Comparison of ENCODE assay signal across 8 cellular contexts in the genomic region with DNA sequence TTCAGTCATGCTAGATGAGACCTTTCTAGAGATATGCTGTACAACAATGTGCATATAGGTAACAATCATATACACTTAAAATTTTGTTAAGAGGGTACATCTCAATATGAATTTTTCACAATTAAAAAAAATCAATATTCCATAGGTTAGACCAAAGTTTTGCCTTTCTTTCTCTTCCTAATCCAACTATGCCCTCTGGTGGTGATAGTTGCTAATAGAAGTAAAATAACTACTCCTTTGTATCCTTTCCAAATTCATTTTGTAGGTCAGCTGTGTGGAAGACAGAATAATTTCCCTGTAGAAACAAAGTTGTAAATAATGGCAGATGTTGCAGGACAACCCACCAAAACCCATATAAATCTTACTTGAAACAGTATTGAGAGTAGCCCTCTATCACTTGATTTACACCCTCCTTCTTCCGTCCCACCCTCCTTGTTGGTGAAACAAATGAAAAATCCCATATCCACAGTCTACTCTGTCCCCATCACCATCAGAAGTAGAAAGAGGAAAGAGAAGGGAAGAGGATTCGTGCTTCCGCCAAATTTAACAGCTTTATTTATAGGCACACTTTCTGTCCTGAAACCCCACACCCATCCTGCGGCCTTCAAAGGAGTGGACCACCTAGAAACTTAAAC. TPM values are rescaled to one million over a fixed set of nuclear protein-coding genes. Genes with fewer than 3 reads are reported as not detected.
DNase-seq lines count a peak whose midpoint lies in the region; ATAC-seq, FAIRE-seq and TF ChIP-seq lines count a peak whose summit lies in the region.

No MANE protein-coding gene starts in this region.

- POLR2A ChIA-PET in K562 (lab: Yijun Ruan, JAX) = interaction anchor here (0.6 kb wide), 1 partner anchor 12 kb away, joined by 3 read pairs; no protein-coding TSS in a partner anchor

- no peaks in the 10 kb centered on the region for H3K9me2 ChIP-seq in GM23338 (ENCODE audit: insufficient read depth)

- peak; percentile 81 for FAIRE-seq in K562 (lab: Jason Lieb, UNC)

- H3K27me3 ChIP-seq in GM23338 (ENCODE audit: insufficient read depth) = no peaks in the 10 kb centered on the region
- peaks cover 2 to 7% of the 10 kb centered on the region in 2 experiments; a peak in 2 of 5 replicates for H3K27me3 ChIP-seq in K562 (ENCODE audit: control insufficient read depth in 2 of 2, insufficient read depth in 2 of 2, low read length in 2 of 2)

- WGBS in K562 (ENCODE audit: insufficient coverage, low coverage, missing lambda C conversion rate) = 41% methylated on average over 4 of the region's 4 CpGs

- DNase-seq in AG20443 (ENCODE audit: low spot score) (peak; percentile 35), GM23338 (ENCODE audit: low spot score) (peak; percentile 83), NCI-H226 (peak; percentile 46), K562 (ENCODE audit: extremely low read depth in 1 of 4, low spot score in 3 of 4) (peak; percentile 12 to 68 (median 28)), iris pigment epithelial cell (ENCODE audit: low read depth) (peak; percentile 58)

- H3K4me1 ChIP-seq in GM23338 (ENCODE audit: insufficient read depth) (no peaks in the 10 kb centered on the region), K562 (replicated peaks in 1 of 2; ENCODE audit: control insufficient read depth in 2 of 2, insufficient read depth in 2 of 2, low read length in 2 of 2) (no peaks in the 10 kb centered on the region; a peak in 1 of 5 replicates)

- TF ChIP-seq CTCF in GM23338 (conservative IDR thresholded peaks at IDR 0.05; ENCODE audit: low read depth in 2 of 2) (peak in 1 of 2 experiments; percentile 85), K562 (IDR thresholded peaks at IDR 0.05 in 2 of 3, conservative IDR thresholded peaks at IDR 0.05 in 1 of 3; ENCODE audit: insufficient read depth in 2 of 3, low read depth in 1 of 3, low read length in 3 of 3) (peak; percentile 37 to 87 (median 51); a peak in 3 of 6 replicates)

- H3K36me3 ChIP-seq in GM23338 (ENCODE audit: insufficient read depth) (no peaks in the 10 kb centered on the region), K562 (ENCODE audit: control insufficient read depth, insufficient read depth, low read length) (no peaks in the 10 kb centered on the region)

- intact Hi-C loops in K562 (cut with micrococcal nuclease) = loop anchor here (1.0 to 10.0 kb wide), 6 partner anchors 111 to 1154 kb away; no protein-coding TSS in a partner anchor

- CTCF ChIA-PET in K562 (lab: Yijun Ruan, JAX; ENCODE audit: low intra/inter-chr PET ratio) = interaction anchor here (0.9 to 3.0 kb wide), 5 partner anchors 111 to 454 kb away, joined by 3 to 16 read pairs (median 12); partner anchors contain the start of gene SRGAP1

- no peaks in the 10 kb centered on the region for H3K9me3 Mint-ChIP-seq in GM23338

- TF ChIP-seq POLR2A in K562 (conservative IDR thresholded peaks at IDR 0.05) = no peak

- H3F3A ChIP-seq in GM23338 (replicated peaks; ENCODE audit: low read depth) = no peaks in the 10 kb centered on the region

- peak; percentile 52 for ATAC-seq in GM23338
- peak; percentile 85 for ATAC-seq in K562
- no peak for ATAC-seq in GM19035 (IDR thresholded peaks at IDR 0.05; ENCODE audit: unreplicated experiment)
- no peak for ATAC-seq in GM21515 (IDR thresholded peaks at IDR 0.05; ENCODE audit: unreplicated experiment)

- H3K27ac ChIP-seq in GM23338 (ENCODE audit: low read depth) (no peak overlapping the region), K562 (ENCODE audit: extremely low read depth, low read depth, low read length) (no peak overlapping the region), temporal lobe (ENCODE audit: low read depth, low read length) (peak overlapping the region; percentile 46)

- H3K27me3 Mint-ChIP-seq in GM23338 (ENCODE audit: insufficient read depth, low read depth, poor library complexity) = peaks cover 3% of the 10 kb centered on the region

- TF ChIP-seq EP300 in K562 (IDR thresholded peaks at IDR 0.05; ENCODE audit: low read length) = no peak

- no peaks in the 10 kb centered on the region for H3K9me3 ChIP-seq in K562 (replicated peaks; ENCODE audit: control insufficient read depth, insufficient read depth, low read depth, low read length)

- in situ Hi-C loops in K562 (cut with MboI) = loop anchor here (10.0 to 25.0 kb wide), 2 partner anchors 591 to 844 kb away; partner anchors contain the start of gene DPY19L2

- BruUV-seq in K562 (replicated peaks; lab: Mats Ljungman, UMichigan) = no TSS peak

- H2AFZ ChIP-seq in GM23338 (peak overlapping the region; percentile 36; the same call in 1 of the 2 replicates), K562 (ENCODE audit: low read depth, low read length) (peak overlapping the region; percentile 22; the same call in 1 of the 2 replicates)

- H3K4me1 Mint-ChIP-seq in GM23338 = no peaks in the 10 kb centered on the region

- no peaks in the 10 kb centered on the region for H3K36me3 Mint-ChIP-seq in GM23338 (ENCODE audit: low read depth)

- H3K79me2 ChIP-seq in GM23338 (replicated peaks; ENCODE audit: insufficient read depth) (no peaks in the 10 kb centered on the region), K562 (ENCODE audit: control insufficient read depth, insufficient read depth, low read length) (no peaks in the 10 kb centered on the region)

- H4K20me1 ChIP-seq in GM23338 (replicated peaks; ENCODE audit: insufficient read depth) = no peaks in the 10 kb centered on the region
- no peaks in the 10 kb centered on the region for H4K20me1 ChIP-seq in K562 (replicated peaks; ENCODE audit: control insufficient read depth, insufficient read depth, low read length)

- peak overlapping the region; percentile 45 for H3K4me2 ChIP-seq in GM23338
- H3K4me2 ChIP-seq in K562 (ENCODE audit: insufficient read depth, low read length) = no peak overlapping the region

- no peak overlapping the region for H3K4me3 Mint-ChIP-seq in GM23338

- peak; percentile 93 to 95 for TF ChIP-seq RAD21 in K562 (CRISPR knock-in tag; conservative IDR thresholded peaks at IDR 0.05 in 1 of 2, IDR thresholded peaks at IDR 0.05 in 1 of 2)

- no peak overlapping the region for H3K27ac Mint-ChIP-seq in GM23338

- H3K9ac ChIP-seq in K562 (ENCODE audit: insufficient read depth in 1 of 2, low read depth in 2 of 2, low read length in 2 of 2) = no peak overlapping the region

- H3K9me1 ChIP-seq in K562 (ENCODE audit: control insufficient read depth, insufficient read depth, low read length) = no peaks in the 10 kb centered on the region

- H3K4me3 ChIP-seq in GM23338 (peak overlapping the region; percentile 18; the same call in 1 of the 2 replicates), K562 (no peak overlapping the region)

TF ChIP-seq in GM23338, 12 proteins besides CTCF, POLR2A, EP300 and RAD21 (continues in another document):
- TF ChIP-seq ZNF331 (CRISPR knock-in tag; IDR thresholded peaks at IDR 0.05; ENCODE audit: low read depth) = no peak

TF ChIP-seq in K562, 482 proteins besides CTCF, POLR2A, EP300 and RAD21 (continues in another document):
- 0 out of 2 replicates have a peak, but pooled peaks have one; percentile 28 for TF ChIP-seq ZNF384 (IDR thresholded peaks at IDR 0.05; ENCODE audit: low read depth, low read length)
- no peak for TF ChIP-seq ELK3 (CRISPR knock-in tag; IDR thresholded peaks at IDR 0.05)
- peak; percentile 68; the same call in 1 of the 2 replicates for TF ChIP-seq ZKSCAN3 (CRISPR knock-in tag; IDR thresholded peaks at IDR 0.05)
- TF ChIP-seq, protein P1, sequence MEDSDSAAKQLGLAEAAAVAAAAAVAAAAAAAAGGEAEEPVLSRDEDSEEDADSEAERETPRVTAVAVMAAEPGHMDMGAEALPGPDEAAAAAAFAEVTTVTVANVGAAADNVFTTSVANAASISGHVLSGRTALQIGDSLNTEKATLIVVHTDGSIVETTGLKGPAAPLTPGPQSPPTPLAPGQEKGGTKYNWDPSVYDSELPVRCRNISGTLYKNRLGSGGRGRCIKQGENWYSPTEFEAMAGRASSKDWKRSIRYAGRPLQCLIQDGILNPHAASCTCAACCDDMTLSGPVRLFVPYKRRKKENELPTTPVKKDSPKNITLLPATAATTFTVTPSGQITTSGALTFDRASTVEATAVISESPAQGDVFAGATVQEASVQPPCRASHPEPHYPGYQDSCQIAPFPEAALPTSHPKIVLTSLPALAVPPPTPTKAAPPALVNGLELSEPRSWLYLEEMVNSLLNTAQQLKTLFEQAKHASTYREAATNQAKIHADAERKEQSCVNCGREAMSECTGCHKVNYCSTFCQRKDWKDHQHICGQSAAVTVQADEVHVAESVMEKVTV (CRISPR knock-in tag; IDR thresholded peaks at IDR 0.05) = peak; percentile 83
- TF ChIP-seq ZKSCAN1 (IDR thresholded peaks at IDR 0.05; ENCODE audit: low read depth, low read length) = no peak
- TF ChIP-seq RBM25 (IDR thresholded peaks at IDR 0.05; ENCODE audit: low read depth, low read length, severe bottlenecking) = peak; percentile 6

RNA-seq across cellular contexts. Expression of gene KICS2, which starts 34.2 kb away (rescaled TPM):
- total RNA-seq in GM23338 (2014; rRNA removed; shearing (Covaris generic)) = 10.5 TPM in 2 replicates
- polyA plus RNA-seq in GM23338 (2016; fragmentation: Nextera tagmentation; extraction: Ambion mirVana) (7.6 and 8.1 TPM in 2 replicates), K562 (2011; rRNA removed) (6.4 and 7.2 TPM in 2 replicates), K562 (2014; fragmentation: Illumina TruSeq; extraction: Trizol) (6.1 and 6.4 TPM in 2 replicates), K562 (2014; fragmentation: Nextera tagmentation; extraction: Ambion mirVana) (1 to 10 TPM; 2.3 to 3.0 TPM), K562 (2014; rRNA removed) (4.9 and 11.4 TPM in 2 replicates)
- total RNA-seq in K562 (2011; cell fraction: chromatin; rRNA removed; ENCODE audit: low replicate concordance) = 11.2 and 14.4 TPM in 2 replicates
- 14.0 and 18.4 TPM in 2 replicates for total RNA-seq in K562 (2011; cell fraction: nucleolus; rRNA removed)
- 17.7 and 19.8 TPM in 2 replicates for total RNA-seq in K562 (2011; cell fraction: nucleoplasm; rRNA removed)
- total RNA-seq in K562 (2014; rRNA removed) (5.6 and 7.1 TPM in 2 replicates), K562 (2014; rRNA removed; fragmentation: Illumina TruSeq; extraction: Trizol) (4.7 and 5.5 TPM in 2 replicates), K562 (2015; rRNA removed; fragmentation: Illumina TruSeq; extraction: Trizol) (4.7 and 5.4 TPM in 2 replicates), K562 (2021) (5.8 and 6.7 TPM in 2 replicates), temporal lobe (4.4 TPM)
- 5.5 and 5.7 TPM in 2 replicates for polyA plus RNA-seq in K562 (2011; cell fraction: cytosol; rRNA removed)
- 8.9 and 9.1 TPM in 2 replicates for polyA plus RNA-seq in K562 (2011; cell fraction: nucleus; rRNA removed)
- polyA plus RNA-seq in K562 (2012) = 2.7 and 4.1 TPM in 2 replicates
- polyA minus RNA-seq in K562 (2011; rRNA and poly(A)+ RNA removed) = 8.9 and 11.0 TPM in 2 replicates
- polyA minus RNA-seq in K562 (2011; cell fraction: cytosol; rRNA and poly(A)+ RNA removed) = 3.4 and 6.1 TPM in 2 replicates
- polyA minus RNA-seq in K562 (2011; cell fraction: nucleus; rRNA and poly(A)+ RNA removed) = 18.2 and 21.1 TPM in 2 replicates

Comparison
In these comparisons a context has a peak if more than half of its experiments do, and no peak if none do; other contexts are left out.
1. DNase-seq: peak in every context shown above with its lines; median percentile 83 in GM23338; 58 in iris pigment epithelial cell; 46 in NCI-H226; 35 in AG20443; 28 in K562.
2. ATAC-seq: peak in GM23338 (single experiment) and K562 (single experiment); none in GM19035 (single experiment) and GM21515 (single experiment).